22 cellular contexts compared by ENCODE assay signal in the genomic region with DNA sequence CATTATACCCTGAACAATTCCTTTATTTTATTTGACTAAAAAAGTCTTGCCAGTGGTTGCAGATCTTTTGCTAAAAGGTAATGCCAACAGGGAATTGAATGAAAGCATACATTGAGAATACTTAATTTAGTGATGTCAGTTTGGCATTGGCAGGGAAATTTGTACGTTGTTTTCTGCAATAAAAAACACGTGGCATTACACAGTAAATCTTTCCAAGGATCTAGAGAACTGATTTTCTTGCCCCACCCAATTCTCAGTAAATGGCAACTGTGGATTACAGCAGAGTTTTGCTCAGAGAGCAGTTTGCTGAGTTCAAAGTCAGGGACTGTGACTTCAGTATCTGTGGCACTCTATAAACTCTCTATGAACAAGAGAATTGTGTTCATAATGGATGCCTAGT.
"Had no signal": no experiment of that assay in that cellular context is flagged by ENCODE, and none has a peak within 500 bp of the region (broad histone marks: within the 10 kb centered on the region; RNA-seq: fewer than 3 reads in every experiment).

No MANE protein-coding gene starts in this region.

- H3K4me1 ChIP-seq: SJSA1 had no signal

- ATAC-seq: HepG2, SK-N-SH treated with all-trans-retinoic acid at 6 μM for 48 hours had no signal

- H3K4me3 ChIP-seq: MG63, SJSA1 had no signal

- H3K27ac ChIP-seq: SJSA1 had no signal

- H3K27me3 ChIP-seq: MG63, SJSA1 had no signal

- DNase-seq: IMR-90, Karpas-422, KG1, MG63, NCI-H1092, NCI-H1105 treated with DMSO at 0.1 percent for 48 hours, NCI-H1417 treated with DMSO at 0.1 percent for 48 hours, NCI-H146, NCI-H1694 treated with DMSO at 0.1 percent for 48 hours, NCI-H1930, NCI-H2081, NCI-H2107, NCI-H2227 treated with DMSO at 0.1 percent for 48 hours, NCI-H524, NCI-H69, NCI-H774, Right ventricle myocardium superior, RPMI8226, SIG-M5 had no signal

- H3K36me3 ChIP-seq: MG63, SJSA1 had no signal

- H3K9me3 ChIP-seq: MG63, SJSA1 had no signal
